Comparison of ENCODE assay signal across 1 cellular context in the genomic region with DNA sequence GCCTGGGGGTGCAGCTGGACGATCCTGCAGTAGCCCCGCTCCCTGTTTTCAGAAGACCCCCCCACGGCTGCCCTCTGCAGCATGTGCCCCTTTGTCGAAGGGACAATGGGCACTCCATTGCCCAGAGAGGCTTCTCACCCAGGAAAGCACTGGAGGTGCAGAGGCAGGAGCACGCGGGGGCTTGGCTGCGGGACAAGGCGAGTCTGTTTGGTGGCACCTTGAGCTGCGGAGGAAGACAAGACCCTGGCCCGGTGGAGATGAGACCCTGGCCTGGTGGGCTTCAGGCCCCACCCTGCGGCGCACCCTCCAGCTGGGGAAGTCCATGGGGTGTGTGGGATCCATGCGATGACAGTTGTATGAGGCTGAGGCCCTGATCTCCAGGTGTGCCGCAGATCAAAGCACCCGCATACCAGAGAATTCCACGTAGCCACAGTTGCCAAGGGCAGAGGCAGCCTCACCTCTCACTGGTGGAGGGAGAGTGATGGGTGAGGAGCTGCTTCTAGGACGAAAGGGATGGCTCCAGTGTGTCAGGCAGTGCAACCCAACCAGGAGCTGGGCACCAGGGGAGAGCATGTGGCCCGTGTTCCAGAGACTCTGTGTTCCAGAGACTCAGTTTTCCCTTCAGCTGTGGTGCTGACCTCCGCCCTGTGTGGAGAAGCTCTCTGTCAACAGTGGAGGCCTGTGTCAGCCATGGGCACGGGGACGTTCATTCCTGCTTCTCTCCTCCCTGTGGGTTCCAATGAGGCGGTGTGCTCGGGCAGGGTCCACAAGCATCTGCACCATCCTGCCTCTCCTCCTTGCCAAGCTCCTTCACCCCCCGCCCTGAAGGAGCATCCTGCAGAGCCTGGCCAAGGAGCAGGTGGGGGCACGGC.
A peak's percentile ranks its signal among the peaks of the same experiment; 100 is the strongest.
TF ChIP-seq lines count a peak whose summit lies in the region.

No MANE protein-coding gene starts in this region.

TF ChIP-seq in K562, 482 proteins besides CTCF, POLR2A, EP300 and RAD21 (continues in another document):
- TF ChIP-seq, protein P1, sequence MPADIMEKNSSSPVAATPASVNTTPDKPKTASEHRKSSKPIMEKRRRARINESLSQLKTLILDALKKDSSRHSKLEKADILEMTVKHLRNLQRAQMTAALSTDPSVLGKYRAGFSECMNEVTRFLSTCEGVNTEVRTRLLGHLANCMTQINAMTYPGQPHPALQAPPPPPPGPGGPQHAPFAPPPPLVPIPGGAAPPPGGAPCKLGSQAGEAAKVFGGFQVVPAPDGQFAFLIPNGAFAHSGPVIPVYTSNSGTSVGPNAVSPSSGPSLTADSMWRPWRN (IDR thresholded peaks at IDR 0.05; ENCODE audit: low read depth), result no peak
- TF ChIP-seq RBM15 (IDR thresholded peaks at IDR 0.05; ENCODE audit: insufficient read depth, low read length) (no peak), THRAP3 (IDR thresholded peaks at IDR 0.05; ENCODE audit: borderline replicate concordance) (no peak), PHB2 (IDR thresholded peaks at IDR 0.05; ENCODE audit: low read depth) (no peak), ZNF263 (CRISPR knock-in tag; IDR thresholded peaks at IDR 0.05; ENCODE audit: borderline replicate concordance) (no peak), DNMT1 (IDR thresholded peaks at IDR 0.05) (no peak), CREB1 (IDR thresholded peaks at IDR 0.05) (no peak), CREB1 (CRISPR knock-in tag; IDR thresholded peaks at IDR 0.05) (no peak), ATF1 (CRISPR knock-in tag; IDR thresholded peaks at IDR 0.05) (no peak), ATF1 (tag; IDR thresholded peaks at IDR 0.05) (no peak), RBFOX2 (IDR thresholded peaks at IDR 0.05; ENCODE audit: low read depth, low read length) (0 out of 2 replicates have a peak, but pooled peaks have one; percentile 4), SIRT6 (IDR thresholded peaks at IDR 0.05; ENCODE audit: low read depth, low read length) (no peak), ARID1B (IDR thresholded peaks at IDR 0.05) (no peak), NFIC (IDR thresholded peaks at IDR 0.05) (no peak), GTF2E2 (tag; IDR thresholded peaks at IDR 0.05) (no peak), TBL1XR1 (IDR thresholded peaks at IDR 0.05; ENCODE audit: low read length in 2 of 2) (no peak), ZNF253 (CRISPR knock-in tag; conservative IDR thresholded peaks at IDR 0.05) (no peak), ETV6 (IDR thresholded peaks at IDR 0.05; ENCODE audit: borderline replicate concordance in 1 of 2, low read depth in 2 of 2, low read length in 1 of 2) (no peak), ETV6 (CRISPR knock-in tag; IDR thresholded peaks at IDR 0.05; ENCODE audit: borderline replicate concordance) (no peak), ARID2 (IDR thresholded peaks at IDR 0.05) (no peak), ZNF316 (IDR thresholded peaks at IDR 0.05) (no peak), ADNP (tag; IDR thresholded peaks at IDR 0.05) (no peak), LCOR (CRISPR knock-in tag; IDR thresholded peaks at IDR 0.05) (no peak), MBD2 (IDR thresholded peaks at IDR 0.05; ENCODE audit: borderline replicate concordance, low read depth) (no peak), ZNF174 (CRISPR knock-in tag; IDR thresholded peaks at IDR 0.05) (no peak), TAF1 (IDR thresholded peaks at IDR 0.05; ENCODE audit: control insufficient read depth, extremely low read depth, insufficient read depth, low read length, severe bottlenecking) (no peak), NCOA4 (IDR thresholded peaks at IDR 0.05; ENCODE audit: partially characterized antibody) (no peak), HDAC3 (IDR thresholded peaks at IDR 0.05; ENCODE audit: borderline replicate concordance, partially characterized antibody) (no peak), STAG1 (CRISPR knock-in tag; IDR thresholded peaks at IDR 0.05; ENCODE audit: borderline replicate concordance) (no peak), ZNF76 (CRISPR knock-in tag; IDR thresholded peaks at IDR 0.05; ENCODE audit: borderline replicate concordance) (no peak), NFRKB (IDR thresholded peaks at IDR 0.05; ENCODE audit: low read depth) (no peak), POLR2G (IDR thresholded peaks at IDR 0.05; ENCODE audit: low read depth, low read length) (peak; percentile 54; the same call in 1 of the 2 replicates), ZNF197 (CRISPR knock-in tag; IDR thresholded peaks at IDR 0.05; ENCODE audit: low read depth) (no peak), SLC30A9 (CRISPR knock-in tag; IDR thresholded peaks at IDR 0.05) (no peak), STAT5A (IDR thresholded peaks at IDR 0.05; ENCODE audit: borderline replicate concordance, low read length) (no peak), LARP7 (IDR thresholded peaks at IDR 0.05) (no peak), CBX3 (IDR thresholded peaks at IDR 0.05; ENCODE audit: borderline replicate concordance in 1 of 2, low read length in 2 of 2) (peak in 1 of 2 experiments; percentile 11; a peak in 1 of 3 replicates), ZNF133 (CRISPR knock-in tag; IDR thresholded peaks at IDR 0.05) (no peak)
- TF ChIP-seq, protein P2, sequence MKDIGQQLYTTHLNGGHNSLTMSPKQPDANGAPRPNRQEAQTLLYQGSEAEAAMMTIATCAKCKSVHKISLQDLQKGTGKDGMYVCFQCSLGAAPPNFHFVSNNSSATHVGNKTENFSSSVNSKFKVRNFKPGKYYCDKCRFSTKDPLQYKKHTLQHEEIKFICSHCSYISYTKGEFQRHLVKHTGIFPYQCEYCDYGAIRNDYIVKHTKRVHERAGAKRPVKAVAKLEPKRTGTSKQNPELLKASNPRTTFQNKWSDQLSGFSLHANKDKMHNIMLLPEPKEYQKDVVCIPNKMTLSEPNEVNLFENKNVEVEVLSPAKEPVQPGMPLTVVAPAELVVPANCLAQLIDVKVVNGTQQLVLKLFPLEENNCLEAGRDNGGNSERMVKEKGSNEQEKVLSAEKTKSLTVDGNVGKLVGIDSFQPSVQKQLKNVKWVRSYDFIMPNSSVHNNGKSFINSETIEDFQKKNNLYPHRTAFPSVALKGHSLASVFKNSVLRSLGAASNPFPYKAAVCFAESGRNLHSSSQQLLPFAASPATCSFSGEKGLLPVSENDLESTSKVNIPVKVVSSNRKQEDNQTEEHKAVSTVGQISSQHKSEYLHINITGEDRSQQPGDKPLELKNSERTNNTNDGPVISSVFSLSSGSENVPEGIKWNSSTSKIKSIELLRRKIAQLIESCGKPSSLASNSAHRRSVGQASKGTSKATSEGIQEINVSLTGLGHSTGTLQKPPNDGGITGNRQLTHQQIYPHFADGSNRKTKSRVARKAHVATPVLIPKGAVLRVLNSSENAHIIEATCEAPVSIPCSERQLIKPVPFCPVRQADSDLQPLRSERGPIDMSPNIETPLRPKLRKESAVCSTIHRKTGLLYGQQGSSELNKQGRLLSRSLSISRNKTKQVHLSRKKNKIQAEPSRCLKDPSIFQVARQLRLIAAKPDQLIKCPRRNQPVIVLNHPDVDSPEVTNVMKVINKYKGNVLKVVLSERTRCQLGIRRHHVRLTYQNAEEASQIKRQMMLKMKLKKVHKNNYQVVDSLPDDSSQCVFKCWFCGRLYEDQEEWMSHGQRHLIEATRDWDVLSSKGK (CRISPR knock-in tag; IDR thresholded peaks at IDR 0.05), result no peak
- TF ChIP-seq, protein P3, sequence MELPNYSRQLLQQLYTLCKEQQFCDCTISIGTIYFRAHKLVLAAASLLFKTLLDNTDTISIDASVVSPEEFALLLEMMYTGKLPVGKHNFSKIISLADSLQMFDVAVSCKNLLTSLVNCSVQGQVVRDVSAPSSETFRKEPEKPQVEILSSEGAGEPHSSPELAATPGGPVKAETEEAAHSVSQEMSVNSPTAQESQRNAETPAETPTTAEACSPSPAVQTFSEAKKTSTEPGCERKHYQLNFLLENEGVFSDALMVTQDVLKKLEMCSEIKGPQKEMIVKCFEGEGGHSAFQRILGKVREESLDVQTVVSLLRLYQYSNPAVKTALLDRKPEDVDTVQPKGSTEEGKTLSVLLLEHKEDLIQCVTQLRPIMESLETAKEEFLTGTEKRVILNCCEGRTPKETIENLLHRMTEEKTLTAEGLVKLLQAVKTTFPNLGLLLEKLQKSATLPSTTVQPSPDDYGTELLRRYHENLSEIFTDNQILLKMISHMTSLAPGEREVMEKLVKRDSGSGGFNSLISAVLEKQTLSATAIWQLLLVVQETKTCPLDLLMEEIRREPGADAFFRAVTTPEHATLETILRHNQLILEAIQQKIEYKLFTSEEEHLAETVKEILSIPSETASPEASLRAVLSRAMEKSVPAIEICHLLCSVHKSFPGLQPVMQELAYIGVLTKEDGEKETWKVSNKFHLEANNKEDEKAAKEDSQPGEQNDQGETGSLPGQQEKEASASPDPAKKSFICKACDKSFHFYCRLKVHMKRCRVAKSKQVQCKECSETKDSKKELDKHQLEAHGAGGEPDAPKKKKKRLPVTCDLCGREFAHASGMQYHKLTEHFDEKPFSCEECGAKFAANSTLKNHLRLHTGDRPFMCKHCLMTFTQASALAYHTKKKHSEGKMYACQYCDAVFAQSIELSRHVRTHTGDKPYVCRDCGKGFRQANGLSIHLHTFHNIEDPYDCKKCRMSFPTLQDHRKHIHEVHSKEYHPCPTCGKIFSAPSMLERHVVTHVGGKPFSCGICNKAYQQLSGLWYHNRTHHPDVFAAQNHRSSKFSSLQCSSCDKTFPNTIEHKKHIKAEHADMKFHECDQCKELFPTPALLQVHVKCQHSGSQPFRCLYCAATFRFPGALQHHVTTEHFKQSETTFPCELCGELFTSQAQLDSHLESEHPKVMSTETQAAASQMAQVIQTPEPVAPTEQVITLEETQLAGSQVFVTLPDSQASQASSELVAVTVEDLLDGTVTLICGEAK (IDR thresholded peaks at IDR 0.05), result no peak
- TF ChIP-seq, protein P3 (CRISPR knock-in tag; IDR thresholded peaks at IDR 0.05), result peak; percentile 58; the same call in 1 of the 2 replicates
- TF ChIP-seq, protein P4, sequence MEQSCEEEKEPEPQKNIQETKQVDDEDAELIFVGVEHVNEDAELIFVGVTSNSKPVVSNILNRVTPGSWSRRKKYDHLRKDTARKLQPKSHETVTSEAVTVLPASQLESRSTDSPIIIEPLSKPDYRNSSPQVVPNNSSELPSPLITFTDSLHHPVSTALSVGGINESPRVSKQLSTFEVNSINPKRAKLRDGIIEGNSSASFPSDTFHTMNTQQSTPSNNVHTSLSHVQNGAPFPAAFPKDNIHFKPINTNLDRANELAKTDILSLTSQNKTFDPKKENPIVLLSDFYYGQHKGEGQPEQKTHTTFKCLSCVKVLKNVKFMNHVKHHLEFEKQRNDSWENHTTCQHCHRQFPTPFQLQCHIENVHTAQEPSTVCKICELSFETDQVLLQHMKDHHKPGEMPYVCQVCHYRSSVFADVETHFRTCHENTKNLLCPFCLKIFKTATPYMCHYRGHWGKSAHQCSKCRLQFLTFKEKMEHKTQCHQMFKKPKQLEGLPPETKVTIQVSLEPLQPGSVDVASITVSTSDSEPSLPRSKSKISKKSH (CRISPR knock-in tag; IDR thresholded peaks at IDR 0.05), result no peak
- TF ChIP-seq, protein P5, sequence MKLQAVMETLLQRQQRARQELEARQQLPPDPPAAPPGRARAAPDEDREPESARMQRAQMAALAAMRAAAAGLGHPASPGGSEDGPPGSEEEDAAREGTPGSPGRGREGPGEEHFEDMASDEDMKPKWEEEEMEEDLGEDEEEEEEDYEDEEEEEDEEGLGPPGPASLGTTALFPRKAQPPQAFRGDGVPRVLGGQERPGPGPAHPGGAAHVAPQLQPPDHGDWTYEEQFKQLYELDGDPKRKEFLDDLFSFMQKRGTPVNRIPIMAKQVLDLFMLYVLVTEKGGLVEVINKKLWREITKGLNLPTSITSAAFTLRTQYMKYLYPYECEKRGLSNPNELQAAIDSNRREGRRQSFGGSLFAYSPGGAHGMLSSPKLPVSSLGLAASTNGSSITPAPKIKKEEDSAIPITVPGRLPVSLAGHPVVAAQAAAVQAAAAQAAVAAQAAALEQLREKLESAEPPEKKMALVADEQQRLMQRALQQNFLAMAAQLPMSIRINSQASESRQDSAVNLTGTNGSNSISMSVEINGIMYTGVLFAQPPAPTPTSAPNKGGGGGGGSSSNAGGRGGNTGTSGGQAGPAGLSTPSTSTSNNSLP (IDR thresholded peaks at IDR 0.05; ENCODE audit: borderline replicate concordance, low read depth, low read length), result no peak
- TF ChIP-seq, protein P6, sequence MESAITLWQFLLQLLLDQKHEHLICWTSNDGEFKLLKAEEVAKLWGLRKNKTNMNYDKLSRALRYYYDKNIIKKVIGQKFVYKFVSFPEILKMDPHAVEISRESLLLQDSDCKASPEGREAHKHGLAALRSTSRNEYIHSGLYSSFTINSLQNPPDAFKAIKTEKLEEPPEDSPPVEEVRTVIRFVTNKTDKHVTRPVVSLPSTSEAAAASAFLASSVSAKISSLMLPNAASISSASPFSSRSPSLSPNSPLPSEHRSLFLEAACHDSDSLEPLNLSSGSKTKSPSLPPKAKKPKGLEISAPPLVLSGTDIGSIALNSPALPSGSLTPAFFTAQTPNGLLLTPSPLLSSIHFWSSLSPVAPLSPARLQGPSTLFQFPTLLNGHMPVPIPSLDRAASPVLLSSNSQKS (CRISPR knock-in tag; IDR thresholded peaks at IDR 0.05), result no peak
- TF ChIP-seq, protein P7, sequence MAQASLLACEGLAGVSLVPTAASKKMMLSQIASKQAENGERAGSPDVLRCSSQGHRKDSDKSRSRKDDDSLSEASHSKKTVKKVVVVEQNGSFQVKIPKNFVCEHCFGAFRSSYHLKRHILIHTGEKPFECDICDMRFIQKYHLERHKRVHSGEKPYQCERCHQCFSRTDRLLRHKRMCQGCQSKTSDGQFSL (CRISPR knock-in tag; IDR thresholded peaks at IDR 0.05), result no peak
- TF ChIP-seq, protein P7 (tag; IDR thresholded peaks at IDR 0.05), result no peak
